Comparison of ENCODE assay signal across 8 cellular contexts in genomic region chr11:129280027-129280811, GRCh38.
DNase-seq lines count a peak whose midpoint lies in the region; ATAC-seq and TF ChIP-seq lines count a peak whose summit lies in the region.

No MANE protein-coding gene starts in this region.

- DNase-seq in A673 (ENCODE audit: low spot score), result no peak
- DNase-seq in HFFc6, result peak; percentile 23
- DNase-seq in activated CD4-positive, alpha-beta memory T cell treated with anti-CD3 and anti-CD28 coated beads for 36 hours, result peak; percentile 53
- peak; percentile 32 to 70 for DNase-seq in fibroblast of lung (ENCODE audit: low read depth in 2 of 2)
- no peak for DNase-seq in retinal pigment epithelial cell (ENCODE audit: low read depth)
- no peak for DNase-seq in DMS153 (lab: John Stamatoyannopoulos, UW)

- no peaks in the 10 kb centered on the region for H3K36me3 Mint-ChIP-seq in HFFc6 (ENCODE audit: low read depth)
- H3K36me3 Mint-ChIP-seq in activated CD4-positive, alpha-beta memory T cell treated with anti-CD3 and anti-CD28 coated beads for 36 hours, result no peaks in the 10 kb centered on the region

- peak overlapping the region; percentile 79 for H3K27ac Mint-ChIP-seq in HFFc6
- peak overlapping the region; percentile 19 for H3K27ac Mint-ChIP-seq in activated CD4-positive, alpha-beta memory T cell treated with anti-CD3 and anti-CD28 coated beads for 36 hours

- H3K27ac ChIP-seq in A673 (ENCODE audit: low read depth, low read length, poor library complexity, severe bottlenecking) (peak overlapping the region; percentile 62), fibroblast of lung (ENCODE audit: insufficient read depth, low read length) (no peak overlapping the region)

- no peaks in the 10 kb centered on the region for H3K9me3 Mint-ChIP-seq in HFFc6
- no peaks in the 10 kb centered on the region for H3K9me3 Mint-ChIP-seq in activated CD4-positive, alpha-beta memory T cell treated with anti-CD3 and anti-CD28 coated beads for 36 hours

- intact Hi-C loops in A673 (cut with micrococcal nuclease; ENCODE audit: unreplicated experiment), result no loop called here
- intact Hi-C loops in activated CD4-positive, alpha-beta memory T cell treated with anti-CD3 and anti-CD28 coated beads for 36 hours (cut with micrococcal nuclease), result loop anchor here (1.0 to 2.0 kb wide), 4 partner anchors 21 to 363 kb away; no protein-coding TSS in a partner anchor

- peak overlapping the region; percentile 41 for H3K9ac ChIP-seq in fibroblast of lung (ENCODE audit: insufficient read depth, low read length)

- peak overlapping the region; percentile 91 for H2AFZ ChIP-seq in fibroblast of lung (ENCODE audit: low read length)

- H3K4me1 ChIP-seq in A673 (ENCODE audit: insufficient read depth, low read length, poor library complexity, severe bottlenecking) (peaks cover 34% of the 10 kb centered on the region), fibroblast of lung (ENCODE audit: control insufficient read depth, extremely low read depth, insufficient read depth, low read length) (peaks cover 2% of the 10 kb centered on the region)

- no peak for ATAC-seq in HG02981 (IDR thresholded peaks at IDR 0.05; ENCODE audit: unreplicated experiment)
- ATAC-seq in HG02870 (IDR thresholded peaks at IDR 0.05; ENCODE audit: unreplicated experiment), result no peak

- H3K4me1 Mint-ChIP-seq in HFFc6 (ENCODE audit: low read depth), result peaks cover 37% of the 10 kb centered on the region
- peaks cover 12% of the 10 kb centered on the region for H3K4me1 Mint-ChIP-seq in activated CD4-positive, alpha-beta memory T cell treated with anti-CD3 and anti-CD28 coated beads for 36 hours (ENCODE audit: low read depth)

- H3K9me3 ChIP-seq in A673 (ENCODE audit: low read depth, low read length, poor library complexity, severe bottlenecking) (no peaks in the 10 kb centered on the region), fibroblast of lung (ENCODE audit: control insufficient read depth, insufficient read depth, low read depth, low read length) (no peaks in the 10 kb centered on the region)

- H3K79me2 ChIP-seq in fibroblast of lung (ENCODE audit: control insufficient read depth, insufficient read depth, low read length), result peaks cover 3% of the 10 kb centered on the region

- H3K4me2 ChIP-seq in fibroblast of lung (ENCODE audit: extremely low read depth, insufficient read depth, low read length), result peak overlapping the region; percentile 83

- H3K27me3 ChIP-seq in A673 (replicated peaks; ENCODE audit: insufficient read depth, low read depth, low read length, poor library complexity), result no peaks in the 10 kb centered on the region
- no peaks in the 10 kb centered on the region for H3K27me3 ChIP-seq in fibroblast of lung (ENCODE audit: control insufficient read depth, insufficient read depth, low read length)

- no peak for TF ChIP-seq CTCF in A673 (conservative IDR thresholded peaks at IDR 0.05; ENCODE audit: low read depth, low read length)
- TF ChIP-seq CTCF in HFFc6 (IDR thresholded peaks at IDR 0.05), result no peak
- no peak for TF ChIP-seq CTCF in fibroblast of lung (conservative IDR thresholded peaks at IDR 0.05 in 1 of 2, IDR thresholded peaks at IDR 0.05 in 1 of 2; ENCODE audit: low read depth in 1 of 2, low read length in 2 of 2)
- no peak for TF ChIP-seq CTCF in retinal pigment epithelial cell (conservative IDR thresholded peaks at IDR 0.05; ENCODE audit: low read depth, low read length)

- H3K27me3 Mint-ChIP-seq in HFFc6 (ENCODE audit: insufficient read depth), result peaks cover 4% of the 10 kb centered on the region; the same call in 1 of the 2 replicates
- H3K27me3 Mint-ChIP-seq in activated CD4-positive, alpha-beta memory T cell treated with anti-CD3 and anti-CD28 coated beads for 36 hours, result peaks cover 25% of the 10 kb centered on the region

- H4K20me1 ChIP-seq in fibroblast of lung (ENCODE audit: control insufficient read depth, extremely low read depth, insufficient read depth, low read length), result no peaks in the 10 kb centered on the region

- TSS peak; percentile 83 for BruUV-seq in A673 (replicated peaks; lab: Mats Ljungman, UMichigan)

- peak overlapping the region; percentile 91 for H3K4me3 Mint-ChIP-seq in HFFc6
- peak overlapping the region; percentile 65 for H3K4me3 Mint-ChIP-seq in activated CD4-positive, alpha-beta memory T cell treated with anti-CD3 and anti-CD28 coated beads for 36 hours

- H3K4me3 ChIP-seq in A673 (ENCODE audit: low read depth, low read length, poor library complexity, severe bottlenecking) (peak overlapping the region; percentile 64), fibroblast of lung (replicated peaks in 1 of 4; ENCODE audit: control extremely low read depth in 1 of 4, insufficient read depth in 1 of 4, low read depth in 3 of 4, low read length in 4 of 4) (peak overlapping the region; percentile 61 to 66 (median 63)), retinal pigment epithelial cell (ENCODE audit: low read length) (peak overlapping the region; percentile 67)

- POLR2A ChIA-PET in A673 (lab: Charles Lee; ENCODE audit: low non-redundant PET), result no interaction called here
- POLR2A ChIA-PET in activated CD4-positive, alpha-beta memory T cell treated with anti-CD3 and anti-CD28 coated beads for 36 hours (lab: Charles Lee), result no interaction called here

- CTCF ChIA-PET in A673 (lab: Charles Lee), result no interaction called here
- CTCF ChIA-PET in activated CD4-positive, alpha-beta memory T cell treated with anti-CD3 and anti-CD28 coated beads for 36 hours (lab: Charles Lee), result no interaction called here

- H3K36me3 ChIP-seq in A673 (ENCODE audit: insufficient read depth, low read length, poor library complexity, severe bottlenecking), result no peaks in the 10 kb centered on the region
- no peaks in the 10 kb centered on the region for H3K36me3 ChIP-seq in fibroblast of lung (ENCODE audit: control insufficient read depth, insufficient read depth, low read length)

Comparison
In these comparisons a context has a peak if more than half of its experiments do, and no peak if none do; other contexts are left out.
1. DNase-seq: peak in HFFc6 (single experiment), activated CD4-positive, alpha-beta memory T cell treated with anti-CD3 and anti-CD28 coated beads for 36 hours (single experiment) and fibroblast of lung (2 of 2); none in A673 (single experiment), retinal pigment epithelial cell (single experiment) and DMS153 (single experiment).
2. Peak in every context shown above with its lines, with median percentiles within 50 percentile points of each other: H3K4me3 ChIP-seq.